In the genomic region with DNA sequence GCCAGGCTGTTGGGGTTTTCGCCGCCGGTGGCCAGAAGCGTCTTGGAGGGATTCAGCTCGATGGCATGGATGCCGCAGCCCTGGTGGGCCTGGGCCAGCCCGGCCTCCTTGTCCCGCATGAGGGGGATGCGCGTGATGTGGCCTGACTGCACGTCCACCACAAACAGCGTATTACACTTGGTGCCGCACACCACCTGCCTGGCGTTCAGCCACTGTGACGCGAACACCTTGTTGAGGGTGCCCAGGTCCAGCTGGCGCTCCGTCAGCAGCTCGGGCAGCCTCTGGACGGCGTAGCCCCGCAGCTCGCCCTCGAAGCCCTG, we compare ENCODE assay signal across 21 cellular contexts. TPM values are rescaled to one million over a fixed set of nuclear protein-coding genes. Genes with fewer than 3 reads are reported as not detected.
A peak's percentile ranks its signal among the peaks of the same experiment; 100 is the strongest.
DNase-seq lines count a peak whose midpoint lies in the region; ATAC-seq and TF ChIP-seq lines count a peak whose summit lies in the region.
"Had no signal": no experiment of that assay in that cellular context is flagged by ENCODE, and none has a peak within 500 bp of the region (broad histone marks: within the 10 kb centered on the region; RNA-seq: fewer than 3 reads in every experiment).

No MANE protein-coding gene starts in this region.

- H2AFZ ChIP-seq in GM23338 (no peak overlapping the region), PC-3 (ENCODE audit: low read length) (no peak overlapping the region)

- peak overlapping the region; percentile 50 for H3K9ac ChIP-seq in NT2/D1 (ENCODE audit: insufficient read length, low read depth)
- H3K9ac ChIP-seq in PC-3 (ENCODE audit: low read length) = no peak overlapping the region

- H3K36me3 Mint-ChIP-seq in GM23338 (ENCODE audit: low read depth) = no peaks in the 10 kb centered on the region
- peaks cover 2% of the 10 kb centered on the region for H3K36me3 Mint-ChIP-seq in progenitor cell of endocrine pancreas (ENCODE audit: insufficient read depth)
- H3K36me3 Mint-ChIP-seq in natural killer cell = no peaks in the 10 kb centered on the region
- H3K36me3 Mint-ChIP-seq: activated CD8-positive, alpha-beta memory T cell treated with anti-CD3 and anti-CD28 coated beads, Interleukin-2, amount 10 ng/mL, durations not matched to agents 7 days and 5 days had no signal

- peak overlapping the region; percentile 44 for H3K4me3 ChIP-seq in GM23338
- peak overlapping the region; percentile 32 for H3K4me3 ChIP-seq in NT2/D1 (ENCODE audit: insufficient read length, low read depth)
- H3K4me3 ChIP-seq in iPS-11a (ENCODE audit: low read depth, low read length) = peak overlapping the region; percentile 4
- H3K4me3 ChIP-seq in PC-3 (ENCODE audit: low read length) = no peak overlapping the region
- H3K4me3 ChIP-seq: right lobe of liver, SJCRH30 had no signal

- ATAC-seq in GM23338 (no peak), natural killer cell (no peak), PC-3 (no peak), HG03196 (IDR thresholded peaks at IDR 0.05; ENCODE audit: unreplicated experiment) (no peak)
- ATAC-seq: activated CD8-positive, alpha-beta memory T cell treated with anti-CD3 and anti-CD28 coated beads, Interleukin-2, amount 10 ng/mL, durations not matched to agents 7 days and 5 days had no signal

- H3K9me3 ChIP-seq in NT2/D1 (ENCODE audit: insufficient read depth, low read length) = no peaks in the 10 kb centered on the region
- H3K9me3 ChIP-seq in PC-3 (ENCODE audit: low read length) = no peaks in the 10 kb centered on the region
- H3K9me3 ChIP-seq: right lobe of liver, SJCRH30 had no signal

- H3K9me2 ChIP-seq in GM23338 (ENCODE audit: insufficient read depth) (no peaks in the 10 kb centered on the region), PC-3 (replicated peaks; ENCODE audit: low read length) (no peaks in the 10 kb centered on the region)

- H3K4me1 Mint-ChIP-seq in GM23338 (no peaks in the 10 kb centered on the region), progenitor cell of endocrine pancreas (ENCODE audit: low read depth) (no peaks in the 10 kb centered on the region), natural killer cell (no peaks in the 10 kb centered on the region)
- H3K4me1 Mint-ChIP-seq: activated CD8-positive, alpha-beta memory T cell treated with anti-CD3 and anti-CD28 coated beads, Interleukin-2, amount 10 ng/mL, durations not matched to agents 7 days and 5 days; nephron progenitor cell had no signal

- TF ChIP-seq CTCF in GM23338 (conservative IDR thresholded peaks at IDR 0.05; ENCODE audit: low read depth in 2 of 2) (no peak), progenitor cell of endocrine pancreas (IDR thresholded peaks at IDR 0.05; ENCODE audit: unreplicated experiment) (no peak), natural killer cell (IDR thresholded peaks at IDR 0.05) (no peak), PC-3 (conservative IDR thresholded peaks at IDR 0.05; ENCODE audit: low read depth, low read length) (no peak)

- H3K79me2 ChIP-seq in GM23338 (replicated peaks; ENCODE audit: insufficient read depth) = no peaks in the 10 kb centered on the region
- no peaks in the 10 kb centered on the region for H3K79me2 ChIP-seq in PC-3 (ENCODE audit: low read length)

- H3K27me3 Mint-ChIP-seq in GM23338 (ENCODE audit: insufficient read depth, low read depth, poor library complexity) (peaks cover 15% of the 10 kb centered on the region), progenitor cell of endocrine pancreas (peaks cover 16% of the 10 kb centered on the region), natural killer cell (ENCODE audit: low read depth in 2 of 2) (peaks cover 0 to 2% of the 10 kb centered on the region in 2 donors)
- H3K27me3 Mint-ChIP-seq: activated CD8-positive, alpha-beta memory T cell treated with anti-CD3 and anti-CD28 coated beads, Interleukin-2, amount 10 ng/mL, durations not matched to agents 7 days and 5 days had no signal

- H3K9me3 Mint-ChIP-seq in GM23338 (no peaks in the 10 kb centered on the region), progenitor cell of endocrine pancreas (ENCODE audit: low read depth) (peaks cover 6% of the 10 kb centered on the region), natural killer cell (peaks cover 2 to 3% of the 10 kb centered on the region in 2 donors)
- H3K9me3 Mint-ChIP-seq: T-helper 2 cell treated with Interferon-gamma antibody and Interleukin-4, amounts not matched to agents 5 μg/mL and 100 μg/mL, for 36 hours had no signal

- H3K36me3 ChIP-seq in GM23338 (ENCODE audit: insufficient read depth) = no peaks in the 10 kb centered on the region
- no peaks in the 10 kb centered on the region for H3K36me3 ChIP-seq in NT2/D1 (ENCODE audit: insufficient read depth, insufficient read length, low read length)
- H3K36me3 ChIP-seq in PC-3 (ENCODE audit: low read depth, low read length) = no peaks in the 10 kb centered on the region
- H3K36me3 ChIP-seq: right lobe of liver, SJCRH30 had no signal

- H3K4me3 Mint-ChIP-seq in GM23338 (peak overlapping the region; percentile 62; the same call in 2 of the 3 replicates), progenitor cell of endocrine pancreas (ENCODE audit: low read depth) (peak overlapping the region; percentile 74), natural killer cell (no peak overlapping the region)
- H3K4me3 Mint-ChIP-seq: activated CD8-positive, alpha-beta memory T cell treated with anti-CD3 and anti-CD28 coated beads, Interleukin-2, amount 10 ng/mL, durations not matched to agents 7 days and 5 days; T-helper 2 cell treated with Interferon-gamma antibody and Interleukin-4, amounts not matched to agents 5 μg/mL and 100 μg/mL, for 36 hours had no signal

- peaks cover 11% of the 10 kb centered on the region; the same call in 1 of the 2 replicates for H3K27me3 ChIP-seq in GM23338 (ENCODE audit: insufficient read depth)
- H3K27me3 ChIP-seq in NT2/D1 (ENCODE audit: insufficient read depth, insufficient read length) = no peaks in the 10 kb centered on the region
- H3K27me3 ChIP-seq in PC-3 (ENCODE audit: low read length) = no peaks in the 10 kb centered on the region
- H3K27me3 ChIP-seq: right lobe of liver, SJCRH30 had no signal

- CTCF ChIA-PET in PC-3 (lab: Charles Lee) = no interaction called here

- BruUV-seq in PC-3 (replicated peaks; lab: Mats Ljungman, UMichigan) = no TSS peak

- DNase-seq in GM23338 (ENCODE audit: low spot score) (no peak), NT2/D1 (ENCODE audit: low read depth, low spot score) (no peak), progenitor cell of endocrine pancreas (ENCODE audit: low spot score, unreplicated experiment) (no peak), natural killer cell (no peak), CD1c-positive myeloid dendritic cell (ENCODE audit: extremely low spot score) (no peak), PC-3 (no peak)
- DNase-seq: activated CD4-positive, alpha-beta T cell treated with anti-CD3 and anti-CD28 coated beads for 1 hour; activated CD8-positive, alpha-beta memory T cell treated with anti-CD3 and anti-CD28 coated beads, Interleukin-2, amount 10 ng/mL, durations not matched to agents 7 days and 5 days; activated effector memory CD4-positive, alpha-beta T cell treated with Interleukin-2 at 50 U/mL for 16 hours; AML-193; foreskin melanocyte; mammary epithelial cell; NCI-H187 treated with DMSO at 0.1 percent for 48 hours; NCI-H526; SJCRH30 had no signal

- POLR2A ChIA-PET in PC-3 (lab: Charles Lee; ENCODE audit: unreplicated experiment) = no interaction called here

- peak overlapping the region; percentile 26; the same call in 1 of the 2 replicates for H3K4me2 ChIP-seq in GM23338
- H3K4me2 ChIP-seq in PC-3 (ENCODE audit: low read length) = no peak overlapping the region

- H3K27ac ChIP-seq in GM23338 (ENCODE audit: low read depth) (no peak overlapping the region), PC-3 (ENCODE audit: low read length) (no peak overlapping the region)
- H3K27ac ChIP-seq: right lobe of liver, SJCRH30 had no signal

- no peaks in the 10 kb centered on the region for H3F3A ChIP-seq in GM23338 (replicated peaks; ENCODE audit: low read depth)
- H3F3A ChIP-seq in PC-3 (ENCODE audit: low read length, unreplicated experiment) = no peaks in the 10 kb centered on the region

- no peaks in the 10 kb centered on the region for H4K20me1 ChIP-seq in GM23338 (replicated peaks; ENCODE audit: insufficient read depth)
- no peaks in the 10 kb centered on the region for H4K20me1 ChIP-seq in PC-3 (ENCODE audit: low read length)

- H3K4me1 ChIP-seq in GM23338 (ENCODE audit: insufficient read depth) = no peaks in the 10 kb centered on the region
- H3K4me1 ChIP-seq in NT2/D1 (ENCODE audit: insufficient read depth, insufficient read length) = no peaks in the 10 kb centered on the region
- H3K4me1 ChIP-seq in PC-3 (ENCODE audit: insufficient read depth, low read length) = no peaks in the 10 kb centered on the region
- H3K4me1 ChIP-seq: right lobe of liver, SJCRH30 had no signal

- intact Hi-C loops in natural killer cell (cut with micrococcal nuclease) (no loop called here), PC-3 (cut with micrococcal nuclease) (no loop called here)

- H3K27ac Mint-ChIP-seq in GM23338 (no peak overlapping the region), progenitor cell of endocrine pancreas (no peak overlapping the region), natural killer cell (no peak overlapping the region)
- H3K27ac Mint-ChIP-seq: activated CD8-positive, alpha-beta memory T cell treated with anti-CD3 and anti-CD28 coated beads, Interleukin-2, amount 10 ng/mL, durations not matched to agents 7 days and 5 days; nephron progenitor cell; T-helper 2 cell treated with Interferon-gamma antibody and Interleukin-4, amounts not matched to agents 5 μg/mL and 100 μg/mL, for 36 hours had no signal

TF ChIP-seq in GM23338, 12 proteins besides CTCF, POLR2A, EP300 and RAD21 (continues in another document):
- no peak for TF ChIP-seq POLR2AphosphoS5 (IDR thresholded peaks at IDR 0.05; ENCODE audit: low read depth)
- TF ChIP-seq EZH2phosphoT487 (IDR thresholded peaks at IDR 0.05; ENCODE audit: unreplicated experiment) = no peak

RNA-seq across cellular contexts. Expression of gene DCAF12L2, which starts 0.7 kb away (rescaled TPM):
- 1.3 and 1.9 TPM in 2 replicates for total RNA-seq in GM23338 (2014; rRNA removed; shearing (Covaris generic))
- 0.45 and 0.49 TPM in 2 replicates for polyA plus RNA-seq in GM23338 (2016; fragmentation: Nextera tagmentation; extraction: Ambion mirVana)
- total RNA-seq in progenitor cell of endocrine pancreas = 1.1 and 1.3 TPM in 2 replicates
- total RNA-seq in natural killer cell = not detected
- total RNA-seq in PC-3 (2014; rRNA removed) = 0.44 and 0.69 TPM in 2 replicates
- total RNA-seq: activated CD8-positive, alpha-beta memory T cell treated with anti-CD3 and anti-CD28 coated beads, Interleukin-2, amount 10 ng/mL, durations not matched to agents 7 days and 5 days; mammary epithelial cell; OCI-LY7; right lobe of liver; SJCRH30 had no signal
- polyA plus RNA-seq: mammary epithelial cell had no signal
